In genomic region chr12:15842106-15842505, GRCh38 we compare ENCODE assay signal across 22 cellular contexts. TPM values are rescaled to one million over a fixed set of nuclear protein-coding genes. Genes with fewer than 3 reads are reported as not detected.
DNase-seq lines count a peak whose midpoint lies in the region; ATAC-seq, FAIRE-seq and TF ChIP-seq lines count a peak whose summit lies in the region.
"Had no signal": no experiment of that assay in that cellular context is flagged by ENCODE, and none has a peak within 500 bp of the region (broad histone marks: within the 10 kb centered on the region; RNA-seq: fewer than 3 reads in every experiment).

No MANE protein-coding gene starts in this region.

- H3K4me3 ChIP-seq in bronchial epithelial cell (ENCODE audit: low read depth, low read length): no peak overlapping the region
- no peak overlapping the region for H3K4me3 ChIP-seq in kidney epithelial cell (ENCODE audit: low read depth, low read length)
- H3K4me3 ChIP-seq: heart left ventricle, ovary, spleen had no signal

- TF ChIP-seq CTCF in bronchial epithelial cell (IDR thresholded peaks at IDR 0.05; ENCODE audit: insufficient read depth, low read length, severe bottlenecking): no peak
- TF ChIP-seq CTCF in kidney epithelial cell (IDR thresholded peaks at IDR 0.05; ENCODE audit: insufficient read depth, low read length, poor library complexity, severe bottlenecking): no peak

- H3K27me3 ChIP-seq in bronchial epithelial cell (ENCODE audit: control insufficient read depth, insufficient read depth, low read length) (no peaks in the 10 kb centered on the region), kidney epithelial cell (ENCODE audit: control insufficient read depth, insufficient read depth, low read length) (no peaks in the 10 kb centered on the region)
- H3K27me3 ChIP-seq: heart left ventricle, ovary, spleen had no signal

- in situ Hi-C loops in ACHN (cut with HindIII; ENCODE audit: low pct_ligation_motif_present, low pct_unique_long_range_greater_than_20kb, low sequenced_read_pairs): no loop called here

- DNase-seq in ACHN (peak; percentile 20), HS-5 (ENCODE audit: low read depth) (peak; percentile 67), bronchial epithelial cell (ENCODE audit: low read depth) (peak; percentile 77), kidney epithelial cell (ENCODE audit: low read depth) (peak; percentile 26), putamen (ENCODE audit: low spot score) (no peak), NCI-H2029 treated with DMSO at 0.1 percent for 48 hours (lab: John Stamatoyannopoulos, UW) (no peak)
- no peak for DNase-seq in activated CD4-positive, alpha-beta T cell treated with anti-CD3 and anti-CD28 coated beads, Interleukin-2, amount 10 ng/mL, durations not matched to agents 24 days and 14 days
- DNase-seq: activated naive CD4-positive, alpha-beta T cell treated with Interleukin-2 at 50 U/mL for 16 hours; AML-193; caudate nucleus; heart left ventricle; Karpas-422; NCI-H1417; NCI-H345; ovary; SHP77 treated with DMSO at 0.1 percent for 48 hours; spleen; stimulated activated naive CD4-positive, alpha-beta T cell had no signal

- H3K27me3 Mint-ChIP-seq in activated CD4-positive, alpha-beta T cell treated with anti-CD3 and anti-CD28 coated beads, Interleukin-2, amount 10 ng/mL, durations not matched to agents 24 days and 14 days: peaks cover 28% of the 10 kb centered on the region

- no peaks in the 10 kb centered on the region for H3K36me3 ChIP-seq in bronchial epithelial cell (ENCODE audit: control insufficient read depth, insufficient read depth, low read length)
- no peaks in the 10 kb centered on the region for H3K36me3 ChIP-seq in kidney epithelial cell (ENCODE audit: control insufficient read depth, insufficient read depth, low read length)
- H3K36me3 ChIP-seq: heart left ventricle, ovary, spleen had no signal

- no peak overlapping the region for H3K27ac Mint-ChIP-seq in activated CD4-positive, alpha-beta T cell treated with anti-CD3 and anti-CD28 coated beads, Interleukin-2, amount 10 ng/mL, durations not matched to agents 24 days and 14 days
- H3K27ac Mint-ChIP-seq: T-helper 2 cell treated with Interferon-gamma antibody and Interleukin-4, amounts not matched to agents 5 μg/mL and 100 μg/mL, for 36 hours; type B pancreatic cell had no signal

- no peaks in the 10 kb centered on the region for H3K36me3 Mint-ChIP-seq in activated CD4-positive, alpha-beta T cell treated with anti-CD3 and anti-CD28 coated beads, Interleukin-2, amount 10 ng/mL, durations not matched to agents 24 days and 14 days (ENCODE audit: low read depth)
- H3K36me3 Mint-ChIP-seq: type B pancreatic cell had no signal

- H3K9me3 Mint-ChIP-seq in activated CD4-positive, alpha-beta T cell treated with anti-CD3 and anti-CD28 coated beads, Interleukin-2, amount 10 ng/mL, durations not matched to agents 24 days and 14 days: no peaks in the 10 kb centered on the region
- H3K9me3 Mint-ChIP-seq: T-helper 2 cell treated with Interferon-gamma antibody and Interleukin-4, amounts not matched to agents 5 μg/mL and 100 μg/mL, for 36 hours; type B pancreatic cell had no signal

- intact Hi-C loops in activated CD4-positive, alpha-beta T cell treated with anti-CD3 and anti-CD28 coated beads, Interleukin-2, amount 10 ng/mL, durations not matched to agents 24 days and 14 days (cut with micrococcal nuclease): no loop called here

- no peaks in the 10 kb centered on the region for H3K4me1 Mint-ChIP-seq in activated CD4-positive, alpha-beta T cell treated with anti-CD3 and anti-CD28 coated beads, Interleukin-2, amount 10 ng/mL, durations not matched to agents 24 days and 14 days

- no peak overlapping the region for H3K4me3 Mint-ChIP-seq in activated CD4-positive, alpha-beta T cell treated with anti-CD3 and anti-CD28 coated beads, Interleukin-2, amount 10 ng/mL, durations not matched to agents 24 days and 14 days
- H3K4me3 Mint-ChIP-seq: T-helper 2 cell treated with Interferon-gamma antibody and Interleukin-4, amounts not matched to agents 5 μg/mL and 100 μg/mL, for 36 hours; type B pancreatic cell had no signal

- FAIRE-seq in bronchial epithelial cell (lab: Jason Lieb, UNC): no peak
- FAIRE-seq: keratinocyte had no signal

- ATAC-seq in GM18861 (IDR thresholded peaks at IDR 0.05; ENCODE audit: unreplicated experiment): no peak

RNA-seq across cellular contexts. Expression of gene STRAP, which starts 40.1 kb away (rescaled TPM):
- total RNA-seq in bronchial epithelial cell: 82.4 and 90.8 TPM in 2 replicates
- total RNA-seq in kidney epithelial cell: 167 and 188 TPM in 2 replicates
- total RNA-seq in activated CD4-positive, alpha-beta T cell treated with anti-CD3 and anti-CD28 coated beads, Interleukin-2, amount 10 ng/mL, durations not matched to agents 24 days and 14 days: 162 and 166 TPM in 2 replicates

RNA-seq across cellular contexts. Expression of gene EPS8, which starts 52.9 kb away (rescaled TPM):
- total RNA-seq in bronchial epithelial cell (35.3 and 36.1 TPM in 2 replicates), kidney epithelial cell (17.8 and 19.2 TPM in 2 replicates)
- total RNA-seq in activated CD4-positive, alpha-beta T cell treated with anti-CD3 and anti-CD28 coated beads, Interleukin-2, amount 10 ng/mL, durations not matched to agents 24 days and 14 days: 2.2 and 2.4 TPM in 2 replicates

Comparison
In these comparisons a context has a peak if more than half of its experiments do, and no peak if none do; other contexts are left out.
1. DNase-seq: peak in ACHN (single experiment), HS-5 (single experiment), bronchial epithelial cell (single experiment) and kidney epithelial cell (single experiment); none in putamen (single experiment), activated CD4-positive, alpha-beta T cell treated with anti-CD3 and anti-CD28 coated beads, Interleukin-2, amount 10 ng/mL, durations not matched to agents 24 days and 14 days (single experiment) and NCI-H2029 treated with DMSO at 0.1 percent for 48 hours (single experiment).